In genomic region chr2:239596792-239597191, GRCh38 we compare ENCODE assay signal across 23 cellular contexts.
"Had no signal": no experiment of that assay in that cellular context is flagged by ENCODE, and none has a peak within 500 bp of the region (broad histone marks: within the 10 kb centered on the region; RNA-seq: fewer than 3 reads in every experiment).

No MANE protein-coding gene starts in this region.

- H3K4me1 ChIP-seq: ascending aorta, esophagus muscularis mucosa, foreskin keratinocyte, right lobe of liver, thyroid gland, upper lobe of left lung had no signal

- H3K4me3 ChIP-seq: ascending aorta, esophagus muscularis mucosa, ovary, right lobe of liver, SK-N-MC, skin epidermis, thyroid gland, upper lobe of left lung had no signal

- H3K36me3 ChIP-seq: ascending aorta, brain microvascular endothelial cell, esophagus muscularis mucosa, neutrophil, ovary, right lobe of liver, thyroid gland, upper lobe of left lung, WERI-Rb-1 had no signal

- DNase-seq: activated CD4-positive, alpha-beta T cell treated with anti-CD3 and anti-CD28 coated beads, Interleukin-2, amount 10 ng/mL, durations not matched to agents 7 days and 5 days; activated CD8-positive, alpha-beta T cell treated with anti-CD3 and anti-CD28 coated beads, Interleukin-2, amount 10 ng/mL, durations not matched to agents 7 days and 5 days; activated effector memory CD4-positive, alpha-beta T cell treated with Interleukin-2 at 50 U/mL for 16 hours; activated naive CD4-positive, alpha-beta T cell treated with Interleukin-2 at 50 U/mL for 16 hours; brain microvascular endothelial cell; foreskin keratinocyte; left cardiac atrium; stimulated activated CD4-positive, alpha-beta T cell treated with anti-CD3 and anti-CD28 coated beads, Interleukin-4, amount 100 ng/mL, for 24 hours; stimulated activated naive CD8-positive, alpha-beta T cell treated with anti-CD3 and anti-CD28 coated beads, Interleukin-15, amount 100 ng/mL, for 72 hours; substantia nigra; T1000; thyroid gland; WERI-Rb-1 had no signal

- H3K9me3 ChIP-seq: ascending aorta, esophagus muscularis mucosa, neutrophil, ovary, right lobe of liver, thyroid gland, upper lobe of left lung had no signal

- H3K27me3 ChIP-seq: ascending aorta, brain microvascular endothelial cell, esophagus muscularis mucosa, foreskin keratinocyte, neutrophil, ovary, right lobe of liver, thyroid gland, upper lobe of left lung had no signal

- ATAC-seq: activated CD8-positive, alpha-beta T cell treated with anti-CD3 and anti-CD28 coated beads, Interleukin-2, amount 10 ng/mL, durations not matched to agents 7 days and 5 days; foreskin keratinocyte; left cardiac atrium; naive thymus-derived CD8-positive, alpha-beta T cell; right lobe of liver; stimulated activated effector memory CD8-positive, alpha-beta T cell treated with anti-CD3 and anti-CD28 coated beads, Interleukin-12 subunit alpha, Interleukin-12 subunit beta, amount 100 ng/mL, for 72 hours; stimulated activated naive CD8-positive, alpha-beta T cell treated with anti-CD3 and anti-CD28 coated beads, Interleukin-15, amount 100 ng/mL, for 72 hours had no signal

- H3K27ac ChIP-seq: ascending aorta, brain microvascular endothelial cell, esophagus muscularis mucosa, foreskin keratinocyte, neutrophil, ovary, right lobe of liver, SK-N-MC, skin epidermis, thyroid gland, upper lobe of left lung, WERI-Rb-1 had no signal
